1 cellular context compared by ENCODE assay signal in genomic region chr19:18506545-18506944, GRCh38.
TF ChIP-seq lines count a peak whose summit lies in the region.

No MANE protein-coding gene starts in this region.

TF ChIP-seq in HEK293, 187 proteins besides CTCF, POLR2A, EP300 and RAD21 (continued from another document):
- peak; percentile 2; the same call in 1 of the 2 replicates for TF ChIP-seq ZIC2 (tag by site-specific recombination; IDR thresholded peaks at IDR 0.05)
- no peak for TF ChIP-seq ZSCAN23 (tag by site-specific recombination; IDR thresholded peaks at IDR 0.05)
- no peak for TF ChIP-seq ZNF121 (tag by site-specific recombination; IDR thresholded peaks at IDR 0.05)
- TF ChIP-seq TCF7L2 (IDR thresholded peaks at IDR 0.05; ENCODE audit: borderline replicate concordance, low read depth, low read length): no peak
- TF ChIP-seq MYNN (tag by site-specific recombination; IDR thresholded peaks at IDR 0.05; ENCODE audit: borderline replicate concordance): no peak
- no peak for TF ChIP-seq KLF9 (tag by site-specific recombination; IDR thresholded peaks at IDR 0.05; ENCODE audit: low read depth)
